Comparison of ENCODE assay signal across 24 cellular contexts in the genomic region with DNA sequence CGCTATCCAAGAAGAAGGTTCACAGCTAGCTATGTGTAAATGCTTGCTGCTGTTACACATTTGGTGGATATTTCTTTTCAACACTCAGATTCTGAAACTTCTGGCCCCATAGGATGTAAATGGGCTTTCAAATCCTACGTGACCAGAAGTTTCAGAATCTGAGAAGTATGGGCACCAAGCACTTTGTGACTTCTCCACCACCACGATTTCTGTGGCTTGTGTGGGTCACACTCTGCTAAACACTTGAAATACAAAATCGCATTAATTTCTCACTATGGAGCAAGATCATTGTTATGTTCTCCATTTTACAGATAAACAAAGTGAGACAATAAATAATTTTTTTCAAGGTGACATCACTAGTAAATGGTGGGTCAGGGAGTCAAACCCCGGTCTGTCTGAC.
A peak's percentile ranks its signal among the peaks of the same experiment; 100 is the strongest.
DNase-seq lines count a peak whose midpoint lies in the region; ATAC-seq and TF ChIP-seq lines count a peak whose summit lies in the region.
"Had no signal": no experiment of that assay in that cellular context is flagged by ENCODE, and none has a peak within 500 bp of the region (broad histone marks: within the 10 kb centered on the region; RNA-seq: fewer than 3 reads in every experiment).

No MANE protein-coding gene starts in this region.

- no peak for TF ChIP-seq CTCF in KMS-11 (conservative IDR thresholded peaks at IDR 0.05; ENCODE audit: low read depth, low read length)

- no peaks in the 10 kb centered on the region for H3K36me3 ChIP-seq in KMS-11 (ENCODE audit: insufficient read depth)
- H3K36me3 ChIP-seq: BLaER1, lower lobe of right lung, stomach, tibial artery had no signal

- H3K36me3 Mint-ChIP-seq in activated T-helper 17 cell treated with anti-CD3 and anti-CD28 coated beads, Interleukin-2, amount 50 U/mL, for 72 hours (ENCODE audit: low read depth): peaks cover 6% of the 10 kb centered on the region
- H3K36me3 Mint-ChIP-seq in activated naive CD4-positive, alpha-beta T cell treated with anti-CD3 and anti-CD28 coated beads for 36 hours (ENCODE audit: low read depth): no peaks in the 10 kb centered on the region

- no peaks in the 10 kb centered on the region for H4K20me1 ChIP-seq in KMS-11 (ENCODE audit: insufficient read depth)
- H4K20me1 ChIP-seq: BLaER1 had no signal

- CTCF ChIA-PET in activated naive CD4-positive, alpha-beta T cell treated with anti-CD3 and anti-CD28 coated beads for 36 hours (lab: Charles Lee): no interaction called here

- DNase-seq in DMS53 (lab: John Stamatoyannopoulos, UW): no peak
- DNase-seq in SKM-1 (lab: John Stamatoyannopoulos, UW; ENCODE audit: unreplicated experiment): no peak
- DNase-seq in activated naive CD4-positive, alpha-beta T cell treated with anti-CD3 and anti-CD28 coated beads for 36 hours: no peak
- DNase-seq: activated CD8-positive, alpha-beta T cell treated with anti-CD3 and anti-CD28 coated beads for 36 hours; effector CD8-positive, alpha-beta T cell; lower lobe of right lung; natural killer cell; NCI-H1694; NCI-H2171; NCI-H510A; SK-N-SH; stimulated activated CD8-positive, alpha-beta memory T cell treated with anti-CD3 and anti-CD28 coated beads, Interleukin-4, amount 100 ng/mL, for 48 hours; stomach; T-helper 17 cell; tibial artery had no signal

- no peak overlapping the region for H3K9ac ChIP-seq in KMS-11
- H3K9ac ChIP-seq: BLaER1, SK-N-SH had no signal

- no peak overlapping the region for H3K27ac ChIP-seq in KMS-11
- H3K27ac ChIP-seq: BLaER1, lower lobe of right lung, skin epidermis, stomach, tibial artery had no signal

- H3K4me3 ChIP-seq in KMS-11 (IDR thresholded peaks at IDR 0.05; ENCODE audit: insufficient read depth, low read depth, low read length): no peak overlapping the region
- H3K4me3 ChIP-seq: BLaER1, lower lobe of right lung, skin epidermis, stomach, tibial artery had no signal

- no peaks in the 10 kb centered on the region for H3K9me3 Mint-ChIP-seq in activated T-helper 17 cell treated with anti-CD3 and anti-CD28 coated beads, Interleukin-2, amount 50 U/mL, for 72 hours
- H3K9me3 Mint-ChIP-seq in activated naive CD4-positive, alpha-beta T cell treated with anti-CD3 and anti-CD28 coated beads for 36 hours: no peaks in the 10 kb centered on the region
- H3K9me3 Mint-ChIP-seq: activated CD8-positive, alpha-beta T cell treated with anti-CD3 and anti-CD28 coated beads for 36 hours; activated naive CD4-positive, alpha-beta T cell treated with anti-CD3 and anti-CD28 coated beads, Interleukin-2, amount 50 U/mL, for 72 hours; activated T-helper 2 cell treated with anti-CD3 and anti-CD28 coated beads, Interferon-gamma antibody, Interleukin-2, Interleukin-4, amounts not matched to agents 10 μg/mL and 5 μg/mL and 100 μg/mL, durations not matched to agents 14 hours and 24 hours and 36 hours; natural killer cell had no signal

- H3K4me3 Mint-ChIP-seq in activated T-helper 17 cell treated with anti-CD3 and anti-CD28 coated beads, Interleukin-2, amount 50 U/mL, for 72 hours: no peak overlapping the region
- no peak overlapping the region for H3K4me3 Mint-ChIP-seq in activated naive CD4-positive, alpha-beta T cell treated with anti-CD3 and anti-CD28 coated beads for 36 hours
- H3K4me3 Mint-ChIP-seq: activated CD8-positive, alpha-beta T cell treated with anti-CD3 and anti-CD28 coated beads for 36 hours; T-helper 17 cell had no signal

- no peaks in the 10 kb centered on the region for H3K79me2 ChIP-seq in KMS-11 (ENCODE audit: insufficient read depth, low read depth)

- H2AFZ ChIP-seq in KMS-11 (ENCODE audit: low read depth): no peak overlapping the region; the same call in 1 of the 2 replicates

- peaks cover 12% of the 10 kb centered on the region for H3K27me3 Mint-ChIP-seq in activated T-helper 17 cell treated with anti-CD3 and anti-CD28 coated beads, Interleukin-2, amount 50 U/mL, for 72 hours
- H3K27me3 Mint-ChIP-seq in activated naive CD4-positive, alpha-beta T cell treated with anti-CD3 and anti-CD28 coated beads for 36 hours (ENCODE audit: low read depth): peaks cover 7% of the 10 kb centered on the region

- peaks cover 15% of the 10 kb centered on the region for H3K4me1 Mint-ChIP-seq in activated T-helper 17 cell treated with anti-CD3 and anti-CD28 coated beads, Interleukin-2, amount 50 U/mL, for 72 hours
- H3K4me1 Mint-ChIP-seq in activated naive CD4-positive, alpha-beta T cell treated with anti-CD3 and anti-CD28 coated beads for 36 hours (ENCODE audit: low read depth): peaks cover 13% of the 10 kb centered on the region

- no peak overlapping the region for H3K27ac Mint-ChIP-seq in activated T-helper 17 cell treated with anti-CD3 and anti-CD28 coated beads, Interleukin-2, amount 50 U/mL, for 72 hours
- no peak overlapping the region for H3K27ac Mint-ChIP-seq in activated naive CD4-positive, alpha-beta T cell treated with anti-CD3 and anti-CD28 coated beads for 36 hours
- H3K27ac Mint-ChIP-seq: activated CD8-positive, alpha-beta T cell treated with anti-CD3 and anti-CD28 coated beads for 36 hours; activated naive CD4-positive, alpha-beta T cell treated with anti-CD3 and anti-CD28 coated beads, Interleukin-2, amount 50 U/mL, for 72 hours; activated T-helper 2 cell treated with anti-CD3 and anti-CD28 coated beads, Interferon-gamma antibody, Interleukin-2, Interleukin-4, amounts not matched to agents 10 μg/mL and 5 μg/mL and 100 μg/mL, durations not matched to agents 14 hours and 24 hours and 36 hours; natural killer cell; T-helper 17 cell had no signal

- ATAC-seq in GM18511 (IDR thresholded peaks at IDR 0.05; ENCODE audit: unreplicated experiment) (peak; percentile 49), GM21360 (IDR thresholded peaks at IDR 0.05; ENCODE audit: unreplicated experiment) (peak; percentile 37), HG02938 (IDR thresholded peaks at IDR 0.05; ENCODE audit: unreplicated experiment) (peak; percentile 45)
- ATAC-seq in activated T-helper 17 cell treated with anti-CD3 and anti-CD28 coated beads, Interleukin-2, amount 50 U/mL, for 72 hours (replicated peaks): no peak
- ATAC-seq: activated CD8-positive, alpha-beta T cell treated with anti-CD3 and anti-CD28 coated beads for 36 hours; activated naive CD4-positive, alpha-beta T cell treated with anti-CD3 and anti-CD28 coated beads, Interleukin-2, amount 50 U/mL, for 72 hours; lower lobe of right lung; natural killer cell; T-helper 17 cell had no signal

- peak overlapping the region; percentile 27; the same call in 1 of the 2 replicates for H3K4me2 ChIP-seq in KMS-11
- H3K4me2 ChIP-seq: BLaER1, SK-N-SH had no signal

- intact Hi-C loops in activated naive CD4-positive, alpha-beta T cell treated with anti-CD3 and anti-CD28 coated beads for 36 hours (cut with micrococcal nuclease): loop anchor here (5.0 kb wide), 2 partner anchors 98 to 263 kb away; a partner anchor contains a TSS

- peaks cover 32% of the 10 kb centered on the region for H3K4me1 ChIP-seq in KMS-11 (ENCODE audit: low read depth, poor library complexity, severe bottlenecking)

- no peaks in the 10 kb centered on the region for H3K27me3 ChIP-seq in KMS-11 (ENCODE audit: insufficient read depth, low read depth)
- H3K27me3 ChIP-seq: stomach, tibial artery had no signal
